In the genomic region with DNA sequence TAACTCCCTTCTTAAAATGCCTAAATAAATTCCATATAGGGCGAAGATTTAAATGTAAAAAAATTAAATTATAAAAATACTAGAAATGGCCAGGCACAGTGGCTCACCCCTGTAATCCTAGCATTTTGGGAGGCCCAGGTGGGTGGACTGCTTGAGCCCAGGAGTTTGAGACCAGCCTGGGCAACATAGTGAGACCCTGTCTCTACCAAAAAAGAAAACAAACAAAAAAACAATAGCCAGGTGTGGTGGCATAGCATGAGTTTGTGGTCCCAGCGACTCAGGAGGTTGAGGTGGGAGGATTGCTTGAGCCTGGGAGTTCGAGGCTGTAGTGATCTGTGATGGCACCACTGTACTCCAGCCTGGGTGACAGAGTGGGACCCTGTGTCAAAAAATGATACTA, we compare ENCODE assay signal across 24 cellular contexts. TPM values are rescaled to one million over a fixed set of nuclear protein-coding genes. Genes with fewer than 3 reads are reported as not detected.
DNase-seq lines count a peak whose midpoint lies in the region; ATAC-seq and TF ChIP-seq lines count a peak whose summit lies in the region.
"Had no signal": no experiment of that assay in that cellular context is flagged by ENCODE, and none has a peak within 500 bp of the region (broad histone marks: within the 10 kb centered on the region; RNA-seq: fewer than 3 reads in every experiment).

No MANE protein-coding gene starts in this region.

- WGBS in GM23248 (ENCODE audit: low coverage in 1 of 2, low lambda C conversion rate in 2 of 2, missing lambda C conversion rate in 2 of 2), 2 experiments: 87 to 94% methylated on average over 3 of the region's 3 CpGs

- DNase-seq in left ventricle myocardium inferior (no peak), Right ventricle myocardium inferior (ENCODE audit: missing footprints) (no peak), ascending aorta (ENCODE audit: low spot score in 2 of 2) (no peak), osteoblast (ENCODE audit: insufficient read length, low spot score, missing footprints) (no peak), NOMO-1 treated with DMSO at 0.1 percent for 48 hours (lab: John Stamatoyannopoulos, UW; ENCODE audit: unreplicated experiment) (no peak), GM23248 (no peak)
- DNase-seq: 8988T, ACHN, BE2C, Calu3, DMS79 treated with DMSO at 0.1 percent for 48 hours, GF-D8, MM.1S, NCI-H1694, NCI-H2029 treated with DMSO at 0.1 percent for 48 hours, NCI-H526 treated with DMSO at 0.1 percent for 48 hours, SHP77 treated with DMSO at 0.1 percent for 48 hours had no signal

- H3F3A ChIP-seq in GM23248 (ENCODE audit: insufficient read depth): peaks cover 14% of the 10 kb centered on the region

- no peaks in the 10 kb centered on the region for H3K9me2 ChIP-seq in GM23248 (ENCODE audit: insufficient read depth)

- no peak overlapping the region for H2AFZ ChIP-seq in osteoblast (ENCODE audit: low read length)
- H2AFZ ChIP-seq in GM23248: no peak overlapping the region

- intact Hi-C loops in left ventricle myocardium inferior (cut with micrococcal nuclease) (no loop called here), Right ventricle myocardium inferior (cut with DNase I) (no loop called here), ascending aorta (cut with DNase I) (no loop called here)

- H3K9me3 ChIP-seq in left ventricle myocardium inferior (replicated peaks): no peaks in the 10 kb centered on the region
- H3K9me3 ChIP-seq in ascending aorta: no peaks in the 10 kb centered on the region
- peaks cover 2% of the 10 kb centered on the region for H3K9me3 ChIP-seq in osteoblast (ENCODE audit: low read depth, low read length)
- H3K9me3 ChIP-seq in subcutaneous abdominal adipose tissue (ENCODE audit: control insufficient read depth in 5 of 5, low read length in 5 of 5): peaks cover 0 to 3% (median 0%) of the 10 kb centered on the region in 5 donors
- no peaks in the 10 kb centered on the region for H3K9me3 ChIP-seq in GM23248 (ENCODE audit: low read depth)
- H3K9me3 ChIP-seq: BE2C had no signal

- H3K27ac ChIP-seq in left ventricle myocardium inferior (replicated peaks) (peak overlapping the region; percentile 49), ascending aorta (peak overlapping the region; percentile 90 to 91), osteoblast (ENCODE audit: low read depth, low read length) (peak overlapping the region; percentile 26), subcutaneous abdominal adipose tissue (ENCODE audit: low read depth, low read length) (peak overlapping the region; percentile 95), GM23248 (no peak overlapping the region)
- H3K27ac ChIP-seq: KMS-11, RWPE1, SK-N-MC had no signal

- H3K4me1 ChIP-seq in left ventricle myocardium inferior (peaks cover 66% of the 10 kb centered on the region), ascending aorta (peaks cover 12 to 66% of the 10 kb centered on the region in 2 donors), osteoblast (ENCODE audit: insufficient read depth, low read length) (peaks cover 40% of the 10 kb centered on the region), subcutaneous abdominal adipose tissue (ENCODE audit: control insufficient read depth in 5 of 5, insufficient read depth in 5 of 5, low read length in 5 of 5) (peaks cover 0 to 53% (median 28%) of the 10 kb centered on the region in 5 donors), GM23248 (ENCODE audit: insufficient read depth) (peaks cover 34% of the 10 kb centered on the region)

- no peak for TF ChIP-seq CTCF in left ventricle myocardium inferior (IDR thresholded peaks at IDR 0.05; ENCODE audit: borderline replicate concordance)
- TF ChIP-seq CTCF in ascending aorta (IDR thresholded peaks at IDR 0.05): no peak
- no peak for TF ChIP-seq CTCF in osteoblast (IDR thresholded peaks at IDR 0.05; ENCODE audit: extremely low read depth, low read depth, low read length)

- no peaks in the 10 kb centered on the region for H4K20me1 ChIP-seq in osteoblast (ENCODE audit: insufficient read depth, low read length)
- H4K20me1 ChIP-seq in GM23248 (ENCODE audit: insufficient read depth): no peaks in the 10 kb centered on the region

- H3K27me3 ChIP-seq in left ventricle myocardium inferior (ENCODE audit: low read depth) (no peaks in the 10 kb centered on the region), ascending aorta (no peaks in the 10 kb centered on the region), osteoblast (ENCODE audit: insufficient read depth, low read length) (no peaks in the 10 kb centered on the region), subcutaneous abdominal adipose tissue (ENCODE audit: control insufficient read depth in 5 of 5, insufficient read depth in 4 of 5, low read length in 5 of 5) (no peaks in the 10 kb centered on the region), GM23248 (replicated peaks; ENCODE audit: insufficient read depth) (no peaks in the 10 kb centered on the region)
- H3K27me3 ChIP-seq: BE2C had no signal

- in situ Hi-C loops in GM23248 (cut with MboI): no loop called here

- H3K4me2 ChIP-seq in osteoblast (ENCODE audit: insufficient read depth, low read length) (no peak overlapping the region), GM23248 (ENCODE audit: unreplicated experiment) (no peak overlapping the region)
- H3K4me2 ChIP-seq: KMS-11 had no signal

- H3K4me3 ChIP-seq in left ventricle myocardium inferior (no peak overlapping the region), ascending aorta (no peak overlapping the region), osteoblast (ENCODE audit: insufficient read depth, low read length) (no peak overlapping the region), subcutaneous abdominal adipose tissue (ENCODE audit: low read depth in 1 of 5, low read length in 5 of 5) (no peak overlapping the region), GM23248 (no peak overlapping the region)
- H3K4me3 ChIP-seq: SK-N-MC had no signal

- peaks cover 67% of the 10 kb centered on the region for H3K79me2 ChIP-seq in osteoblast (ENCODE audit: insufficient read depth, low read length)
- 0 out of 2 replicates have a peak, but pooled peaks cover 3% of the 10 kb centered on the region for H3K79me2 ChIP-seq in GM23248 (ENCODE audit: insufficient read depth)

- H3K36me3 ChIP-seq in left ventricle myocardium inferior (no peaks in the 10 kb centered on the region), ascending aorta (no peaks in the 10 kb centered on the region), osteoblast (ENCODE audit: insufficient read depth, low read length) (no peaks in the 10 kb centered on the region), subcutaneous abdominal adipose tissue (ENCODE audit: control insufficient read depth in 5 of 5, insufficient read depth in 5 of 5, low read length in 5 of 5) (no peaks in the 10 kb centered on the region), GM23248 (ENCODE audit: low read depth) (no peaks in the 10 kb centered on the region)
- H3K36me3 ChIP-seq: BE2C had no signal

- H3K9ac ChIP-seq in subcutaneous abdominal adipose tissue (ENCODE audit: low read length in 5 of 5): peak overlapping the region in 2 of 5 donors; percentile 16 to 73
- no peak overlapping the region for H3K9ac ChIP-seq in GM23248
- H3K9ac ChIP-seq: KMS-11 had no signal

- ATAC-seq in Right ventricle myocardium inferior: no peak
- no peak for ATAC-seq in HG03378 (IDR thresholded peaks at IDR 0.05; ENCODE audit: unreplicated experiment)
- ATAC-seq: HCT116, Panc1 had no signal

RNA-seq across cellular contexts. Expression of a gene that starts 17.8 kb away (rescaled TPM):
- total RNA-seq in left ventricle myocardium inferior (146 TPM), Right ventricle myocardium inferior (121 TPM), ascending aorta (111 TPM), osteoblast (45.1 and 48.5 TPM in 2 replicates)
- 8.4 and 11.8 TPM in 2 replicates for total RNA-seq in GM23248 (2014; rRNA removed; shearing (Covaris generic))
- 6.7 and 7.1 TPM in 2 replicates for polyA plus RNA-seq in GM23248 (2016; fragmentation: Nextera tagmentation; extraction: Ambion mirVana)

RNA-seq across cellular contexts. Expression of a gene that starts 46.3 kb away (rescaled TPM):
- total RNA-seq in left ventricle myocardium inferior (49.9 TPM), Right ventricle myocardium inferior (62.4 TPM), ascending aorta (2.6 TPM), osteoblast (41.5 and 45.6 TPM in 2 replicates)
- total RNA-seq in GM23248 (2014; rRNA removed; shearing (Covaris generic)): 38.8 and 53.7 TPM in 2 replicates
- 89.7 and 94.5 TPM in 2 replicates for polyA plus RNA-seq in GM23248 (2016; fragmentation: Nextera tagmentation; extraction: Ambion mirVana)

Comparison
In these comparisons a context has a peak if more than half of its experiments do, and no peak if none do; other contexts are left out.
1. RNA of a gene that starts 46.3 kb away (total RNA-seq): 62.4 TPM in Right ventricle myocardium inferior (single experiment), 38.8 to 53.7 TPM in GM23248, 49.9 TPM in left ventricle myocardium inferior (single experiment) and 41.5 to 45.6 TPM in osteoblast; 2.6 TPM in ascending aorta (single experiment); every median in the first group is over 10 times any median in the second.